ENCODE assay signal across 1 cellular context in genomic region chr2:177264209-177264538, GRCh38.
TF ChIP-seq lines count a peak whose summit lies in the region.

No MANE protein-coding gene starts in this region.

TF ChIP-seq in K562, 482 proteins besides CTCF, POLR2A, EP300 and RAD21 (continued from another document and continues in another):
- TF ChIP-seq, protein P1, sequence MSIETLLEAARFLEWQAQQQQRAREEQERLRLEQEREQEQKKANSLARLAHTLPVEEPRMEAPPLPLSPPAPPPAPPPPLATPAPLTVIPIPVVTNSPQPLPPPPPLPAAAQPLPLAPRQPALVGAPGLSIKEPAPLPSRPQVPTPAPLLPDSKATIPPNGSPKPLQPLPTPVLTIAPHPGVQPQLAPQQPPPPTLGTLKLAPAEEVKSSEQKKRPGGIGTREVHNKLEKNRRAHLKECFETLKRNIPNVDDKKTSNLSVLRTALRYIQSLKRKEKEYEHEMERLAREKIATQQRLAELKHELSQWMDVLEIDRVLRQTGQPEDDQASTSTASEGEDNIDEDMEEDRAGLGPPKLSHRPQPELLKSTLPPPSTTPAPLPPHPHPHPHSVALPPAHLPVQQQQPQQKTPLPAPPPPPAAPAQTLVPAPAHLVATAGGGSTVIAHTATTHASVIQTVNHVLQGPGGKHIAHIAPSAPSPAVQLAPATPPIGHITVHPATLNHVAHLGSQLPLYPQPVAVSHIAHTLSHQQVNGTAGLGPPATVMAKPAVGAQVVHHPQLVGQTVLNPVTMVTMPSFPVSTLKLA (conservative IDR thresholded peaks at IDR 0.05): no peak
- TF ChIP-seq CBFB (CRISPR knock-in tag; IDR thresholded peaks at IDR 0.05): no peak
- no peak for TF ChIP-seq MXD1 (CRISPR knock-in tag; IDR thresholded peaks at IDR 0.05; ENCODE audit: borderline replicate concordance, poor library complexity, severe bottlenecking)
- TF ChIP-seq TARDBP (IDR thresholded peaks at IDR 0.05): no peak
- TF ChIP-seq STAT6 (CRISPR knock-in tag; IDR thresholded peaks at IDR 0.05): no peak
- TF ChIP-seq MTA3 (IDR thresholded peaks at IDR 0.05; ENCODE audit: borderline replicate concordance): no peak
- no peak for TF ChIP-seq TFE3 (CRISPR knock-in tag; IDR thresholded peaks at IDR 0.05)
- no peak for TF ChIP-seq DPF2 (IDR thresholded peaks at IDR 0.05)
- TF ChIP-seq XRCC5 (IDR thresholded peaks at IDR 0.05; ENCODE audit: low read depth, low read length): no peak
- TF ChIP-seq, protein P2, sequence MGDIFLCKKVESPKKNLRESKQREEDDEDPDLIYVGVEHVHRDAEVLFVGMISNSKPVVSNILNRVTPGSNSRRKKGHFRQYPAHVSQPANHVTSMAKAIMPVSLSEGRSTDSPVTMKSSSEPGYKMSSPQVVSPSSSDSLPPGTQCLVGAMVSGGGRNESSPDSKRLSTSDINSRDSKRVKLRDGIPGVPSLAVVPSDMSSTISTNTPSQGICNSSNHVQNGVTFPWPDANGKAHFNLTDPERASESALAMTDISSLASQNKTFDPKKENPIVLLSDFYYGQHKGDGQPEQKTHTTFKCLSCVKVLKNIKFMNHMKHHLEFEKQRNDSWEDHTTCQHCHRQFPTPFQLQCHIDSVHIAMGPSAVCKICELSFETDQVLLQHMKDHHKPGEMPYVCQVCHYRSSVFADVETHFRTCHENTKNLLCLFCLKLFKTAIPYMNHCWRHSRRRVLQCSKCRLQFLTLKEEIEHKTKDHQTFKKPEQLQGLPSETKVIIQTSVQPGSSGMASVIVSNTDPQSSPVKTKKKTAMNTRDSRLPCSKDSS (IDR thresholded peaks at IDR 0.05; ENCODE audit: low read depth, partially characterized antibody): no peak
- TF ChIP-seq ZNF316 (IDR thresholded peaks at IDR 0.05): no peak
- TF ChIP-seq LARP7 (IDR thresholded peaks at IDR 0.05): no peak
- TF ChIP-seq PHB (CRISPR knock-in tag; IDR thresholded peaks at IDR 0.05): no peak
- TF ChIP-seq ATF1 (CRISPR knock-in tag; IDR thresholded peaks at IDR 0.05): no peak
- no peak for TF ChIP-seq ATF1 (tag; IDR thresholded peaks at IDR 0.05)
- TF ChIP-seq, protein P3, sequence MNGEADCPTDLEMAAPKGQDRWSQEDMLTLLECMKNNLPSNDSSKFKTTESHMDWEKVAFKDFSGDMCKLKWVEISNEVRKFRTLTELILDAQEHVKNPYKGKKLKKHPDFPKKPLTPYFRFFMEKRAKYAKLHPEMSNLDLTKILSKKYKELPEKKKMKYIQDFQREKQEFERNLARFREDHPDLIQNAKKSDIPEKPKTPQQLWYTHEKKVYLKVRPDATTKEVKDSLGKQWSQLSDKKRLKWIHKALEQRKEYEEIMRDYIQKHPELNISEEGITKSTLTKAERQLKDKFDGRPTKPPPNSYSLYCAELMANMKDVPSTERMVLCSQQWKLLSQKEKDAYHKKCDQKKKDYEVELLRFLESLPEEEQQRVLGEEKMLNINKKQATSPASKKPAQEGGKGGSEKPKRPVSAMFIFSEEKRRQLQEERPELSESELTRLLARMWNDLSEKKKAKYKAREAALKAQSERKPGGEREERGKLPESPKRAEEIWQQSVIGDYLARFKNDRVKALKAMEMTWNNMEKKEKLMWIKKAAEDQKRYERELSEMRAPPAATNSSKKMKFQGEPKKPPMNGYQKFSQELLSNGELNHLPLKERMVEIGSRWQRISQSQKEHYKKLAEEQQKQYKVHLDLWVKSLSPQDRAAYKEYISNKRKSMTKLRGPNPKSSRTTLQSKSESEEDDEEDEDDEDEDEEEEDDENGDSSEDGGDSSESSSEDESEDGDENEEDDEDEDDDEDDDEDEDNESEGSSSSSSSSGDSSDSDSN (IDR thresholded peaks at IDR 0.05; ENCODE audit: borderline replicate concordance in 1 of 2, low read depth in 2 of 2, low read length in 2 of 2): no peak
- TF ChIP-seq NFE2L1 (tag; IDR thresholded peaks at IDR 0.05; ENCODE audit: borderline replicate concordance, low read depth): no peak
- no peak for TF ChIP-seq BCLAF1 (IDR thresholded peaks at IDR 0.05; ENCODE audit: borderline replicate concordance in 1 of 2, control insufficient read depth in 1 of 2, low read depth in 2 of 2, low read length in 1 of 2)
- no peak for TF ChIP-seq ZNF444 (CRISPR knock-in tag; IDR thresholded peaks at IDR 0.05)
- TF ChIP-seq ZNF12 (CRISPR knock-in tag; IDR thresholded peaks at IDR 0.05): no peak; the same call in 1 of the 2 replicates
- TF ChIP-seq DACH1 (IDR thresholded peaks at IDR 0.05; ENCODE audit: partially characterized antibody): no peak
- TF ChIP-seq PCBP2 (IDR thresholded peaks at IDR 0.05; ENCODE audit: low read depth, low read length, poor library complexity, severe bottlenecking): no peak
- peak; percentile 94 for TF ChIP-seq RBM14 (IDR thresholded peaks at IDR 0.05; ENCODE audit: borderline replicate concordance, insufficient read depth, low read depth, low read length)
- no peak for TF ChIP-seq RBM15 (IDR thresholded peaks at IDR 0.05; ENCODE audit: insufficient read depth, low read length)
- no peak for TF ChIP-seq ZKSCAN8 (CRISPR knock-in tag; IDR thresholded peaks at IDR 0.05)
- TF ChIP-seq PRDM10 (IDR thresholded peaks at IDR 0.05; ENCODE audit: partially characterized antibody): no peak
- no peak for TF ChIP-seq MIER1 (IDR thresholded peaks at IDR 0.05; ENCODE audit: low read depth)
- TF ChIP-seq, protein P4, sequence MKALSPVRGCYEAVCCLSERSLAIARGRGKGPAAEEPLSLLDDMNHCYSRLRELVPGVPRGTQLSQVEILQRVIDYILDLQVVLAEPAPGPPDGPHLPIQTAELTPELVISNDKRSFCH (CRISPR knock-in tag; IDR thresholded peaks at IDR 0.05): no peak
- TF ChIP-seq, protein P4 (tag; IDR thresholded peaks at IDR 0.05): no peak
- 0 out of 2 replicates have a peak, but pooled peaks have one; percentile 4 for TF ChIP-seq SMC3 (conservative IDR thresholded peaks at IDR 0.05; ENCODE audit: insufficient read depth, low read depth, low read length)
- peak; percentile 75; the same call in 1 of the 2 replicates for TF ChIP-seq ZNF232 (CRISPR knock-in tag; IDR thresholded peaks at IDR 0.05)
- no peak for TF ChIP-seq IRF1 (CRISPR knock-in tag; IDR thresholded peaks at IDR 0.05; ENCODE audit: borderline replicate concordance)
- peak; percentile 84; the same call in 1 of the 2 replicates for TF ChIP-seq NCOA6 (IDR thresholded peaks at IDR 0.05)
- no peak for TF ChIP-seq KLF6 (CRISPR knock-in tag; IDR thresholded peaks at IDR 0.05; ENCODE audit: borderline replicate concordance)
